In genomic region chr11:114156766-114157165, GRCh38 we compare ENCODE assay signal across 19 cellular contexts.
DNase-seq lines count a peak whose midpoint lies in the region; ATAC-seq and TF ChIP-seq lines count a peak whose summit lies in the region.
"Had no signal": no experiment of that assay in that cellular context is flagged by ENCODE, and none has a peak within 500 bp of the region (broad histone marks: within the 10 kb centered on the region; RNA-seq: fewer than 3 reads in every experiment).

No MANE protein-coding gene starts in this region.

- no peak overlapping the region for H2AK5ac ChIP-seq in trophoblast cell (ENCODE audit: low read length)

- H3K9ac ChIP-seq in mammary epithelial cell (ENCODE audit: insufficient read depth, low read length): no peak overlapping the region
- no peak overlapping the region for H3K9ac ChIP-seq in trophoblast cell (ENCODE audit: low read length)

- no peaks in the 10 kb centered on the region for H4K20me1 ChIP-seq in mammary epithelial cell (ENCODE audit: insufficient read depth, low read length)

- TF ChIP-seq CTCF in MCF 10A (IDR thresholded peaks at IDR 0.05; ENCODE audit: unreplicated experiment): no peak
- TF ChIP-seq CTCF in mammary epithelial cell (conservative IDR thresholded peaks at IDR 0.05 in 1 of 2, IDR thresholded peaks at IDR 0.05 in 1 of 2; ENCODE audit: extremely low read depth in 1 of 2, insufficient read depth in 1 of 2, low read depth in 1 of 2, low read length in 2 of 2): no peak
- TF ChIP-seq CTCF in upper lobe of right lung (IDR thresholded peaks at IDR 0.05): no peak
- no peak for TF ChIP-seq CTCF in omental fat pad (IDR thresholded peaks at IDR 0.05)

- DNase-seq in MCF 10A (ENCODE audit: unreplicated experiment) (no peak), mammary epithelial cell (no peak), posterior vena cava (ENCODE audit: low spot score) (peak; percentile 46), upper lobe of right lung (no peak), trophoblast cell (no peak), omental fat pad (ENCODE audit: low spot score) (no peak)
- no peak for DNase-seq in activated naive CD4-positive, alpha-beta T cell (lab: John Stamatoyannopoulos, UW)
- DNase-seq: activated CD4-positive, alpha-beta T cell treated with anti-CD3 and anti-CD28 coated beads for 4 hours; activated naive CD4-positive, alpha-beta T cell treated with Interleukin-2 at 50 U/mL for 16 hours; effector CD4-positive, alpha-beta T cell; HFFc6; hippocampal formation; MM.1S; NCI-H2029; NCI-H524; OCI-M1; stimulated activated naive CD8-positive, alpha-beta T cell treated with anti-CD3 and anti-CD28 coated beads, Interleukin-15, Interleukin-2, amounts not matched to agents 100 U/mL and 50 U/mL, for 24 hours had no signal

- intact Hi-C loops in MCF 10A (cut with micrococcal nuclease): no loop called here
- intact Hi-C loops in mammary epithelial cell (cut with micrococcal nuclease): no loop called here
- intact Hi-C loops in posterior vena cava (cut with DNase I): no loop called here
- intact Hi-C loops in upper lobe of right lung (cut with DNase I): no loop called here

- H3K27ac ChIP-seq in mammary epithelial cell (ENCODE audit: insufficient read depth, low read depth, low read length): no peak overlapping the region
- H3K27ac ChIP-seq in esophagus (ENCODE audit: low read depth in 2 of 2, low read length in 1 of 2): peak overlapping the region; percentile 58 to 94
- peak overlapping the region; percentile 85 for H3K27ac ChIP-seq in upper lobe of right lung
- no peak overlapping the region for H3K27ac ChIP-seq in trophoblast cell (ENCODE audit: low read depth, low read length)

- H4K8ac ChIP-seq in trophoblast cell (ENCODE audit: low read depth, low read length): no peak overlapping the region

- H3K4me1 Mint-ChIP-seq in MCF 10A (ENCODE audit: insufficient read depth, unreplicated experiment): peaks cover 90% of the 10 kb centered on the region

- peaks cover 11% of the 10 kb centered on the region for H3K79me1 ChIP-seq in trophoblast cell (ENCODE audit: low read length)

- H3K14ac ChIP-seq in trophoblast cell (ENCODE audit: low read length): no peak overlapping the region

- H3K4me3 Mint-ChIP-seq in MCF 10A (ENCODE audit: unreplicated experiment): no peak overlapping the region
- H3K4me3 Mint-ChIP-seq: HFFc6 had no signal

- H3K36me3 ChIP-seq in mammary epithelial cell (ENCODE audit: insufficient read depth, low read length) (no peaks in the 10 kb centered on the region), esophagus (ENCODE audit: control insufficient read depth in 2 of 2, insufficient read depth in 2 of 2, low read length in 1 of 2) (peaks cover 0 to 4% of the 10 kb centered on the region in 2 donors), upper lobe of right lung (peaks cover 31% of the 10 kb centered on the region), trophoblast cell (ENCODE audit: control insufficient read depth in 1 of 2, insufficient read depth in 2 of 2, low read length in 2 of 2) (no peaks in the 10 kb centered on the region)

- H2AFZ ChIP-seq in mammary epithelial cell (ENCODE audit: low read depth, low read length) (no peak overlapping the region), trophoblast cell (ENCODE audit: insufficient read depth, low read length, poor library complexity) (no peak overlapping the region)

- H2BK12ac ChIP-seq in trophoblast cell (ENCODE audit: low read length): no peak overlapping the region

- H3K27me3 Mint-ChIP-seq in MCF 10A (ENCODE audit: insufficient read depth, unreplicated experiment): no peaks in the 10 kb centered on the region

- H3K18ac ChIP-seq in trophoblast cell (ENCODE audit: low read length): no peak overlapping the region

- H3K27ac Mint-ChIP-seq in MCF 10A (ENCODE audit: low read depth, unreplicated experiment): peak overlapping the region; percentile 99
- H3K27ac Mint-ChIP-seq: HFFc6 had no signal

- 91% methylated on average over 6 of the region's 6 CpGs for WGBS in mammary epithelial cell (ENCODE audit: low coverage, missing lambda C conversion rate)
- 55 to 61% methylated on average over 6 of the region's 6 CpGs for WGBS in esophagus, 2 donors
- WGBS in trophoblast cell (ENCODE audit: extremely low coverage, insufficient coverage, insufficient read length): no CpG with 5 or more reads among the region's 6 CpGs

- no peak overlapping the region for H3K4ac ChIP-seq in trophoblast cell (ENCODE audit: low read depth, low read length)

- dilution Hi-C loops in mammary epithelial cell (cut with HindIII; ENCODE audit: low sequenced_read_pairs): no loop called here

- H3K27me3 ChIP-seq in mammary epithelial cell (ENCODE audit: insufficient read depth, low read length) (no peaks in the 10 kb centered on the region), esophagus (ENCODE audit: control insufficient read depth in 1 of 2, insufficient read depth in 2 of 2, low read length in 2 of 2) (no peaks in the 10 kb centered on the region), upper lobe of right lung (no peaks in the 10 kb centered on the region), trophoblast cell (ENCODE audit: insufficient read depth, low read length) (no peaks in the 10 kb centered on the region)

- no peak overlapping the region for H4K12ac ChIP-seq in trophoblast cell (ENCODE audit: low read depth, low read length)

- POLR2A ChIA-PET in MCF 10A (lab: Yijun Ruan, JAX): interaction anchor here (0.6 to 19.5 kb wide), 6 partner anchors 10 to 243 kb away, joined by 3 to 1399 read pairs (median 4); partner anchors contain the start of gene NNMT

- no TSS peak for BruUV-seq in MCF 10A (replicated peaks; lab: Mats Ljungman, UMichigan)
- no TSS peak for BruUV-seq in mammary epithelial cell (replicated peaks; lab: Mats Ljungman, UMichigan)

- H3K4me1 ChIP-seq in mammary epithelial cell (ENCODE audit: insufficient read depth, low read length) (peaks cover 50% of the 10 kb centered on the region), esophagus (ENCODE audit: control insufficient read depth in 2 of 2, insufficient read depth in 2 of 2, low read length in 1 of 2) (peaks cover 5 to 44% of the 10 kb centered on the region in 2 donors), upper lobe of right lung (peaks cover 90% of the 10 kb centered on the region), trophoblast cell (ENCODE audit: control insufficient read depth in 1 of 2, insufficient read depth in 2 of 2, low read length in 2 of 2) (peaks cover 5 to 21% of the 10 kb centered on the region in 2 experiments)

- in situ Hi-C loops in mammary epithelial cell (cut with MboI; ENCODE audit: low sequenced_read_pairs in 2 of 2): no loop called here

- H3K23ac ChIP-seq in trophoblast cell (ENCODE audit: low read length): no peak overlapping the region

- H3K4me3 ChIP-seq in mammary epithelial cell (replicated peaks in 1 of 3; ENCODE audit: insufficient read depth in 1 of 3, low read depth in 2 of 3, low read length in 3 of 3) (no peak overlapping the region), esophagus (ENCODE audit: low read depth in 1 of 2, low read length in 2 of 2) (no peak overlapping the region), upper lobe of right lung (no peak overlapping the region), trophoblast cell (ENCODE audit: low read depth, low read length) (no peak overlapping the region)

- no peaks in the 10 kb centered on the region for H3K9me3 ChIP-seq in mammary epithelial cell (replicated peaks; ENCODE audit: insufficient read depth, low read length)
- no peaks in the 10 kb centered on the region for H3K9me3 ChIP-seq in esophagus (ENCODE audit: control insufficient read depth in 2 of 2, insufficient read depth in 1 of 2, low read depth in 1 of 2, low read length in 1 of 2)
- no peaks in the 10 kb centered on the region for H3K9me3 ChIP-seq in upper lobe of right lung
- no peaks in the 10 kb centered on the region for H3K9me3 ChIP-seq in trophoblast cell (ENCODE audit: insufficient read depth, low read depth, low read length)

- H4K91ac ChIP-seq in trophoblast cell (ENCODE audit: low read depth, low read length): no peak overlapping the region

- H3K9me3 Mint-ChIP-seq in MCF 10A (ENCODE audit: unreplicated experiment): no peaks in the 10 kb centered on the region
- H3K9me3 Mint-ChIP-seq: HFFc6 had no signal

- H3K4me2 ChIP-seq in mammary epithelial cell (ENCODE audit: insufficient read depth, low read depth, low read length) (no peak overlapping the region), trophoblast cell (ENCODE audit: low read length) (no peak overlapping the region)

- H3K79me2 ChIP-seq in mammary epithelial cell (ENCODE audit: insufficient read depth, low read length) (no peaks in the 10 kb centered on the region), trophoblast cell (ENCODE audit: control insufficient read depth, insufficient read depth, low read length, poor library complexity) (no peaks in the 10 kb centered on the region)

- ATAC-seq in upper lobe of right lung (no peak), omental fat pad (ENCODE audit: low FRiP score) (no peak)
- ATAC-seq: SK-N-SH treated with all-trans-retinoic acid at 6 μM for 48 hours; stimulated activated naive CD8-positive, alpha-beta T cell treated with anti-CD3 and anti-CD28 coated beads, Interleukin-15, Interleukin-2, amounts not matched to agents 100 U/mL and 50 U/mL, for 24 hours had no signal

- H2BK120ac ChIP-seq in trophoblast cell (ENCODE audit: insufficient read depth, low read length, poor library complexity): no peak overlapping the region

- CTCF ChIA-PET in MCF 10A (lab: Yijun Ruan, JAX): interaction anchor here (0.6 to 1.1 kb wide), 3 partner anchors 21 to 282 kb away, joined by 3 read pairs; no protein-coding TSS in a partner anchor
- CTCF ChIA-PET in mammary epithelial cell (lab: Charles Lee; ENCODE audit: low non-redundant PET): no interaction called here

- peaks cover 98% of the 10 kb centered on the region for H3K36me3 Mint-ChIP-seq in MCF 10A (ENCODE audit: insufficient read depth, unreplicated experiment)

- H2BK5ac ChIP-seq in trophoblast cell (ENCODE audit: low read depth, low read length, poor library complexity): no peak overlapping the region

Comparison
In these comparisons a context has a peak if more than half of its experiments do, and no peak if none do; other contexts are left out.
1. H3K27ac ChIP-seq: peak in esophagus (2 of 2) and upper lobe of right lung (single experiment); none in mammary epithelial cell (single experiment) and trophoblast cell (single experiment).